In the genomic region with DNA sequence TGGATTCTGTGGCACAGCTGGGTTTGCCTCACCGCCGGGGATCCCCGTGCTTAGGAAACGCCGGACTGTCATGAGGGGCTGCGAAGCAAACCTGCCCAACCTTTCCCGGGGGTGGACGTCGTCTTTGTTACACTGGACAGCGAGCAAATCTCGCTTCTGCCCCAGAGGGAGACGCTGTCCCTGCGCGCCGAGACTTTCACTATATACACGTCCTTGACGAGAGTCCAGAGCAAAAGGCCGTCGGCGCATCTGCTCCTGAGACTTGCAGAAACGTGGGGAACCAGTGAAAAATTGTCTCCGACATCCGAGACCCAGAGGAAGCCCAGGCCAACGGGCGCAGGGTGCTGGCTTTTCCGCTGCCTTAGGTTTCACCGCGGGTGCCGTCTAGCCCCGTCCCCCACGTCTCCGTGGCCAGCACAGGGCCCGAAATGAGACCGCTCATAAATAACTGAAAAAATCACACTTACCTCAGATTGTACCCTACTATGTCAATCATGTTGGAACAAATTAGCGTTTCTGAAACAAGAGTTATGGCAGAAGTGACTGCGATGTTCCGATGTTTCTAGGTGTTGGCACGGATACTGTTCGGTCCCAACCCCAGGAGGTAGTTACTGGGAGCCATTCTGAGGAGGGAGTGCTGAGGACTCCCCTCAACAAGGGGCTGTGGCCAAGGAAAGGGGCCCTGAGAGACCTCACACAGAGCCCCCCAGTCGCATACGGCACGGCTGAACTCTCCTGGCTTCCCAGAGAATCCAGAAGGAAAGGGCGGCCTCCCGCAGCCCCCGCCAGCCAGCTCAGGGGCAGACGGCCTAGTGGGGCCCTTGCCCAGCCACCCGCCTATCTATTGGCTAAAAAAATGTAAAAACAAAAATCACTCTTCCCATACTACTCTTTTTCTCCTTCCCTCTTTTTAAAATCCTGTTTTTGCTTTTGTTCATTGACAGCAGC, we compare ENCODE assay signal across 34 cellular contexts. TPM values are rescaled to one million over a fixed set of nuclear protein-coding genes. Genes with fewer than 3 reads are reported as not detected.
"Had no signal": no experiment of that assay in that cellular context is flagged by ENCODE, and none has a peak within 500 bp of the region (broad histone marks: within the 10 kb centered on the region; RNA-seq: fewer than 3 reads in every experiment).

No MANE protein-coding gene starts in this region.

- H3K4me3 ChIP-seq: Peyer's patch had no signal

- H3K9me3 Mint-ChIP-seq: activated CD4-positive, alpha-beta memory T cell treated with anti-CD3 and anti-CD28 coated beads, Interleukin-2, amount 10 ng/mL, durations not matched to agents 7 days and 5 days; activated naive CD4-positive, alpha-beta T cell treated with anti-CD3 and anti-CD28 coated beads, Interleukin-2, amount 10 ng/mL, durations not matched to agents 7 days and 5 days had no signal

- DNase-seq: activated CD4-positive, alpha-beta memory T cell treated with anti-CD3 and anti-CD28 coated beads, Interleukin-2, amount 10 ng/mL, durations not matched to agents 7 days and 5 days; activated CD4-positive, alpha-beta T cell treated with anti-CD3 and anti-CD28 coated beads for 1 hour; activated CD4-positive, alpha-beta T cell treated with anti-CD3 and anti-CD28 coated beads for 48 hours; activated CD4-positive, CD25-positive, alpha-beta regulatory T cell; activated CD8-positive, alpha-beta memory T cell treated with anti-CD3 and anti-CD28 coated beads for 24 hours; activated CD8-positive, alpha-beta memory T cell treated with anti-CD3 and anti-CD28 coated beads, Interleukin-2, amount 10 ng/mL, durations not matched to agents 7 days and 5 days; activated CD8-positive, alpha-beta memory T cell treated with anti-CD3 and anti-CD28 coated beads, Interleukin-2, amount 50 U/mL, for 48 hours; activated effector memory CD4-positive, alpha-beta T cell treated with Interleukin-2 at 50 U/mL for 16 hours; activated naive CD4-positive, alpha-beta T cell treated with anti-CD3 and anti-CD28 coated beads, Interleukin-2, amount 10 ng/mL, durations not matched to agents 7 days and 5 days; activated T-cell treated with anti-CD3 and anti-CD28 coated beads, Interleukin-2, amount 50 U/mL, for 48 hours; amniotic stem cell; aorta; brain microvascular endothelial cell; central memory CD4-positive, alpha-beta T cell; MM.1S; MV-4-11; NCI-H1092; NCI-H1436 treated with DMSO at 0.1 percent for 48 hours; NCI-H1694 treated with DMSO at 0.1 percent for 48 hours; NCI-H2029; NCI-H510A; NCI-H526; NCI-H748 treated with DMSO at 0.1 percent for 48 hours; NK-92 treated with Interleukin-12 subunit alpha and Interleukin-12 subunit beta, amount 100 ng/mL, for 24 hours; PC-3; RPMI8226; SW 1271; T-helper 1 cell; T-helper 2 cell; T-helper 9 cell had no signal

- H3K4me3 Mint-ChIP-seq: activated CD4-positive, alpha-beta memory T cell treated with anti-CD3 and anti-CD28 coated beads, Interleukin-2, amount 10 ng/mL, durations not matched to agents 7 days and 5 days; activated CD8-positive, alpha-beta memory T cell treated with anti-CD3 and anti-CD28 coated beads, Interleukin-2, amount 10 ng/mL, durations not matched to agents 7 days and 5 days; activated naive CD4-positive, alpha-beta T cell treated with anti-CD3 and anti-CD28 coated beads, Interleukin-2, amount 10 ng/mL, durations not matched to agents 7 days and 5 days; activated naive CD8-positive, alpha-beta T cell had no signal

- H3K9me3 ChIP-seq: Peyer's patch had no signal

- H3K36me3 Mint-ChIP-seq: activated CD8-positive, alpha-beta memory T cell treated with anti-CD3 and anti-CD28 coated beads, Interleukin-2, amount 10 ng/mL, durations not matched to agents 7 days and 5 days; activated naive CD4-positive, alpha-beta T cell treated with anti-CD3 and anti-CD28 coated beads, Interleukin-2, amount 10 ng/mL, durations not matched to agents 7 days and 5 days; activated naive CD8-positive, alpha-beta T cell had no signal

- H3K27me3 ChIP-seq: brain microvascular endothelial cell, Peyer's patch had no signal

- H3K36me3 ChIP-seq: brain microvascular endothelial cell, Peyer's patch had no signal

- H3K4me1 Mint-ChIP-seq: activated CD4-positive, alpha-beta memory T cell treated with anti-CD3 and anti-CD28 coated beads, Interleukin-2, amount 10 ng/mL, durations not matched to agents 7 days and 5 days; activated CD8-positive, alpha-beta memory T cell treated with anti-CD3 and anti-CD28 coated beads, Interleukin-2, amount 10 ng/mL, durations not matched to agents 7 days and 5 days; activated naive CD4-positive, alpha-beta T cell treated with anti-CD3 and anti-CD28 coated beads, Interleukin-2, amount 10 ng/mL, durations not matched to agents 7 days and 5 days had no signal

- H3K27me3 Mint-ChIP-seq: activated naive CD8-positive, alpha-beta T cell had no signal

- H3K27ac ChIP-seq: brain microvascular endothelial cell, Peyer's patch, VCaP had no signal

- ATAC-seq: activated CD8-positive, alpha-beta memory T cell treated with anti-CD3 and anti-CD28 coated beads, Interleukin-2, amount 10 ng/mL, durations not matched to agents 7 days and 5 days; PC-3 had no signal

- H3K27ac Mint-ChIP-seq: activated CD4-positive, alpha-beta memory T cell treated with anti-CD3 and anti-CD28 coated beads, Interleukin-2, amount 10 ng/mL, durations not matched to agents 7 days and 5 days; activated CD8-positive, alpha-beta memory T cell treated with anti-CD3 and anti-CD28 coated beads, Interleukin-2, amount 10 ng/mL, durations not matched to agents 7 days and 5 days; activated naive CD4-positive, alpha-beta T cell treated with anti-CD3 and anti-CD28 coated beads, Interleukin-2, amount 10 ng/mL, durations not matched to agents 7 days and 5 days; activated naive CD8-positive, alpha-beta T cell had no signal

RNA-seq across cellular contexts. Expression of a gene that starts 14.4 kb away (rescaled TPM):
- total RNA-seq: LHCN-M2, PC-3 had no signal
